8 cellular contexts compared by ENCODE assay signal in genomic region chr12:6277982-6278438, GRCh38. TPM values are rescaled to one million over a fixed set of nuclear protein-coding genes. Genes with fewer than 3 reads are reported as not detected.
DNase-seq lines count a peak whose midpoint lies in the region; ATAC-seq and TF ChIP-seq lines count a peak whose summit lies in the region.

No MANE protein-coding gene starts in this region.

- intact Hi-C loops in OCI-LY7 (cut with micrococcal nuclease; ENCODE audit: unreplicated experiment): loop anchor here (1.0 kb wide), 2 partner anchors 83 to 215 kb away; no protein-coding TSS in a partner anchor
- intact Hi-C loops in testis (cut with DNase I; ENCODE audit: low total_unique reads): no loop called here

- TF ChIP-seq POLR2A in testis (IDR thresholded peaks at IDR 0.05): no peak

- H3K4me3 ChIP-seq in BE2C (ENCODE audit: low read depth, low read length): peak overlapping the region; percentile 53
- H3K4me3 ChIP-seq in OCI-LY7 (ENCODE audit: low read depth, low read length, poor library complexity, severe bottlenecking): peak overlapping the region; percentile 65
- H3K4me3 ChIP-seq in cardiac fibroblast (replicated peaks in 1 of 2; ENCODE audit: low read depth in 2 of 2, low read length in 2 of 2): peak overlapping the region; percentile 12 to 44
- H3K4me3 ChIP-seq in mucosa of rectum (ENCODE audit: low read length in 2 of 2): peak overlapping the region; percentile 60 to 64
- H3K4me3 ChIP-seq in testis: peak overlapping the region; percentile 62 to 65

- H3K27ac ChIP-seq in OCI-LY7 (ENCODE audit: low read depth, low read length, poor library complexity, severe bottlenecking): no peak overlapping the region
- H3K27ac ChIP-seq in mucosa of rectum (ENCODE audit: low read depth in 2 of 2, low read length in 2 of 2): peak overlapping the region; percentile 90 to 95
- H3K27ac ChIP-seq in testis: peak overlapping the region; percentile 73 to 92

- no peaks in the 10 kb centered on the region for H3K9me3 ChIP-seq in BE2C
- no peaks in the 10 kb centered on the region for H3K9me3 ChIP-seq in OCI-LY7 (ENCODE audit: low read length)
- H3K9me3 ChIP-seq in mucosa of rectum (ENCODE audit: control insufficient read depth in 2 of 2, low read length in 2 of 2): no peaks in the 10 kb centered on the region
- no peaks in the 10 kb centered on the region for H3K9me3 ChIP-seq in testis

- WGBS in testis, 2 donors: 12 to 14% methylated on average over 6 to 15 of the region's 15 CpGs

- H2AFZ ChIP-seq in OCI-LY7 (ENCODE audit: low read length): peak overlapping the region; percentile 98

- H3K27me3 ChIP-seq in BE2C (no peaks in the 10 kb centered on the region), mucosa of rectum (ENCODE audit: control insufficient read depth in 2 of 2, insufficient read depth in 2 of 2, low read length in 2 of 2) (no peaks in the 10 kb centered on the region), testis (no peaks in the 10 kb centered on the region)

- H3K4me1 ChIP-seq in BE2C: peaks cover 21% of the 10 kb centered on the region
- peaks cover 7% of the 10 kb centered on the region for H3K4me1 ChIP-seq in OCI-LY7 (ENCODE audit: insufficient read depth, low read length, poor library complexity, severe bottlenecking)
- H3K4me1 ChIP-seq in mucosa of rectum (ENCODE audit: control insufficient read depth in 2 of 2, insufficient read depth in 2 of 2, low read length in 2 of 2): peaks cover 26 to 29% of the 10 kb centered on the region in 2 donors
- H3K4me1 ChIP-seq in testis: peaks cover 25% of the 10 kb centered on the region

- no peaks in the 10 kb centered on the region for H3K9me2 ChIP-seq in OCI-LY7 (ENCODE audit: insufficient read depth, low read length)

- no TSS peak for BruUV-seq in OCI-LY7 (replicated peaks; lab: Mats Ljungman, UMichigan)

- TF ChIP-seq CTCF in BE2C (IDR thresholded peaks at IDR 0.05; ENCODE audit: low read depth, low read length) (no peak), OCI-LY7 (conservative IDR thresholded peaks at IDR 0.05; ENCODE audit: low read length) (no peak), cardiac fibroblast (IDR thresholded peaks at IDR 0.05; ENCODE audit: low read depth, low read length) (no peak), testis (IDR thresholded peaks at IDR 0.05) (no peak)

- H3K79me2 ChIP-seq in OCI-LY7 (ENCODE audit: insufficient read depth, low read depth, low read length): no peaks in the 10 kb centered on the region

- H3K9ac ChIP-seq in mucosa of rectum (ENCODE audit: low read depth in 1 of 2, low read length in 2 of 2): peak overlapping the region; percentile 77 to 88

- H3K36me3 ChIP-seq in BE2C: no peaks in the 10 kb centered on the region
- H3K36me3 ChIP-seq in OCI-LY7 (ENCODE audit: insufficient read depth, low read length): no peaks in the 10 kb centered on the region
- H3K36me3 ChIP-seq in mucosa of rectum (ENCODE audit: control insufficient read depth in 2 of 2, insufficient read depth in 2 of 2, low read length in 2 of 2): no peaks in the 10 kb centered on the region
- H3K36me3 ChIP-seq in testis (ENCODE audit: low read depth, missing control alignments): no peaks in the 10 kb centered on the region

- H3K4me2 ChIP-seq in OCI-LY7 (ENCODE audit: low read length): peak overlapping the region; percentile 89

- no peak for DNase-seq in BE2C
- no peak for DNase-seq in OCI-LY7 (ENCODE audit: low spot score)
- no peak for DNase-seq in cardiac fibroblast (ENCODE audit: low read depth in 2 of 2)
- DNase-seq in testis: peak; percentile 44
- no peak for DNase-seq in SHP77 treated with DMSO at 0.1 percent for 48 hours (lab: John Stamatoyannopoulos, UW)
- no peak for DNase-seq in NCI-H2029 treated with DMSO at 0.1 percent for 48 hours (lab: John Stamatoyannopoulos, UW)

- peak; percentile 30 for ATAC-seq in GM21526 (IDR thresholded peaks at IDR 0.05; ENCODE audit: low FRiP score, unreplicated experiment)

- H4K20me1 ChIP-seq in OCI-LY7 (ENCODE audit: insufficient read depth, low read length): no peaks in the 10 kb centered on the region

- POLR2A ChIA-PET in OCI-LY7 (lab: Charles Lee): interaction anchor here (0.6 kb wide), 1 partner anchor 220 kb away, joined by 3 read pairs; no protein-coding TSS in a partner anchor

- CTCF ChIA-PET in OCI-LY7 (lab: Charles Lee; ENCODE audit: unreplicated experiment): interaction anchor here (1.4 kb wide), 1 partner anchor 83 kb away, joined by 4 read pairs; no protein-coding TSS in a partner anchor

RNA-seq across cellular contexts. Expression of gene PLEKHG6, which starts 32.5 kb away (rescaled TPM):
- 0.23 TPM for polyA plus RNA-seq in BE2C (2012; ENCODE audit: insufficient read depth, insufficient read length, low read depth)
- not detected in 2 replicates for total RNA-seq in OCI-LY7 (2014; rRNA removed; shearing (Covaris generic))
- total RNA-seq in OCI-LY7 (2022) (not detected in 2 replicates), testis (1 to 10 TPM in 1 of 2 donors, under 1 TPM in 1; 0.87 to 2.0 TPM)
- polyA plus RNA-seq in testis (ENCODE audit: insufficient read depth, low read depth, low replicate concordance): 2.2 TPM
